ENCODE assay signal across 1 cellular context in the genomic region with DNA sequence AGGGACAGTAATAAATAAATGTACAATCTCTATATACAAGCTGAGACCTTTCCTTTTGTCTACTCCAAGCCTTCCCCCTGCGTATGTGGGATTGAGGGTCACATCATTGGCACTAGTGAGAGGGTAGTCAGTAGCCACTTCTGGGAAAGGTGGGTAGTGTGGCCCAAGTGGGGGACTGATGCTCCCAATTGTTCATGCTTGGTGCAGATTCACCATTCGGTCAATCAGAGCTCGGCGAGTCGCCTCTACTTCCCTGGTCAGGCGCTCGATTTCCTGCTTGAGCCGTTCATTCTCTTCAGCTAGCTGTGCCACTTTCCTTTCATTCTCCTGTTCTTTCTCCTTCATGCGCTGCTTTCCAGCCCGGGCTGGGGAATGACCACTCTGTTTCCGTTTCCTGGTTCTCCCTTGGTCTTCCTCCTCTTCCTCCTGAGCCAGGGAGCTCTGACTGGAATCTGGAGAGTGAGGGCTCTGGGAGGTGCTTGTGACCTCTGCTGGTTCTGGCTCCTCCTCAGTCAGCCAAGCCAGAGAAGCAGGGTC.
A peak's percentile ranks its signal among the peaks of the same experiment; 100 is the strongest.
TF ChIP-seq lines count a peak whose summit lies in the region.

No MANE protein-coding gene starts in this region.

TF ChIP-seq in HepG2, 621 proteins besides CTCF, POLR2A, EP300 and RAD21:
- no peak for TF ChIP-seq SP4 (CRISPR knock-in tag; IDR thresholded peaks at IDR 0.05)
- no peak for TF ChIP-seq ZNF629 (CRISPR knock-in tag; conservative IDR thresholded peaks at IDR 0.05)
- TF ChIP-seq ZBTB7A (CRISPR knock-in tag; IDR thresholded peaks at IDR 0.05) = no peak
- TF ChIP-seq, protein P1, sequence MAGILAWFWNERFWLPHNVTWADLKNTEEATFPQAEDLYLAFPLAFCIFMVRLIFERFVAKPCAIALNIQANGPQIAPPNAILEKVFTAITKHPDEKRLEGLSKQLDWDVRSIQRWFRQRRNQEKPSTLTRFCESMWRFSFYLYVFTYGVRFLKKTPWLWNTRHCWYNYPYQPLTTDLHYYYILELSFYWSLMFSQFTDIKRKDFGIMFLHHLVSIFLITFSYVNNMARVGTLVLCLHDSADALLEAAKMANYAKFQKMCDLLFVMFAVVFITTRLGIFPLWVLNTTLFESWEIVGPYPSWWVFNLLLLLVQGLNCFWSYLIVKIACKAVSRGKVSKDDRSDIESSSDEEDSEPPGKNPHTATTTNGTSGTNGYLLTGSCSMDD (CRISPR knock-in tag; IDR thresholded peaks at IDR 0.05) = no peak
- TF ChIP-seq, protein P2, sequence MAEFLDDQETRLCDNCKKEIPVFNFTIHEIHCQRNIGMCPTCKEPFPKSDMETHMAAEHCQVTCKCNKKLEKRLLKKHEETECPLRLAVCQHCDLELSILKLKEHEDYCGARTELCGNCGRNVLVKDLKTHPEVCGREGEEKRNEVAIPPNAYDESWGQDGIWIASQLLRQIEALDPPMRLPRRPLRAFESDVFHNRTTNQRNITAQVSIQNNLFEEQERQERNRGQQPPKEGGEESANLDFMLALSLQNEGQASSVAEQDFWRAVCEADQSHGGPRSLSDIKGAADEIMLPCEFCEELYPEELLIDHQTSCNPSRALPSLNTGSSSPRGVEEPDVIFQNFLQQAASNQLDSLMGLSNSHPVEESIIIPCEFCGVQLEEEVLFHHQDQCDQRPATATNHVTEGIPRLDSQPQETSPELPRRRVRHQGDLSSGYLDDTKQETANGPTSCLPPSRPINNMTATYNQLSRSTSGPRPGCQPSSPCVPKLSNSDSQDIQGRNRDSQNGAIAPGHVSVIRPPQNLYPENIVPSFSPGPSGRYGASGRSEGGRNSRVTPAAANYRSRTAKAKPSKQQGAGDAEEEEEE (CRISPR knock-in tag; IDR thresholded peaks at IDR 0.05; ENCODE audit: borderline replicate concordance) = no peak
- TF ChIP-seq ZFP36L1 (CRISPR knock-in tag; IDR thresholded peaks at IDR 0.05) = no peak
- TF ChIP-seq ELF3 (CRISPR knock-in tag; IDR thresholded peaks at IDR 0.05) = no peak
- no peak for TF ChIP-seq HOXA9 (CRISPR knock-in tag; IDR thresholded peaks at IDR 0.05; ENCODE audit: borderline replicate concordance)
- no peak for TF ChIP-seq TAF15 (IDR thresholded peaks at IDR 0.05; ENCODE audit: low read depth, low read length, poor library complexity, severe bottlenecking)
- TF ChIP-seq ATF7-NPFF (CRISPR knock-in tag; IDR thresholded peaks at IDR 0.05; ENCODE audit: low read depth) = no peak
- TF ChIP-seq, protein P3, sequence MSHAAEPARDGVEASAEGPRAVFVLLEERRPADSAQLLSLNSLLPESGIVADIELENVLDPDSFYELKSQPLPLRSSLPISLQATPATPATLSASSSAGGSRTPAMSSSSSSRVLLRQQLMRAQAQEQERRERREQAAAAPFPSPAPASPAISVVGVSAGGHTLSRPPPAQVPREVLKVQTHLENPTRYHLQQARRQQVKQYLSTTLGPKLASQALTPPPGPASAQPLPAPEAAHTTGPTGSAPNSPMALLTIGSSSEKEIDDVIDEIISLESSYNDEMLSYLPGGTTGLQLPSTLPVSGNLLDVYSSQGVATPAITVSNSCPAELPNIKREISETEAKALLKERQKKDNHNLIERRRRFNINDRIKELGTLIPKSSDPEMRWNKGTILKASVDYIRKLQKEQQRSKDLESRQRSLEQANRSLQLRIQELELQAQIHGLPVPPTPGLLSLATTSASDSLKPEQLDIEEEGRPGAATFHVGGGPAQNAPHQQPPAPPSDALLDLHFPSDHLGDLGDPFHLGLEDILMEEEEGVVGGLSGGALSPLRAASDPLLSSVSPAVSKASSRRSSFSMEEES (CRISPR knock-in tag; IDR thresholded peaks at IDR 0.05) = no peak
- TF ChIP-seq KAT2B (IDR thresholded peaks at IDR 0.05; ENCODE audit: borderline replicate concordance, low read depth, low read length) = no peak
- TF ChIP-seq SSRP1 (CRISPR knock-in tag; IDR thresholded peaks at IDR 0.05) = peak; percentile 20; the same call in 1 of the 2 replicates
- no peak for TF ChIP-seq CENPT (CRISPR knock-in tag; IDR thresholded peaks at IDR 0.05; ENCODE audit: low read depth)
- no peak for TF ChIP-seq ARNT2 (CRISPR knock-in tag; IDR thresholded peaks at IDR 0.05; ENCODE audit: low read depth)
- no peak for TF ChIP-seq FOXJ3 (CRISPR knock-in tag; IDR thresholded peaks at IDR 0.05; ENCODE audit: borderline replicate concordance)
- TF ChIP-seq BORCS8-MEF2B (CRISPR knock-in tag; IDR thresholded peaks at IDR 0.05) = 0 out of 2 replicates have a peak, but pooled peaks have one; percentile 19
- TF ChIP-seq RNF2 (conservative IDR thresholded peaks at IDR 0.05; ENCODE audit: low read depth) = no peak
- TF ChIP-seq CBFB (CRISPR knock-in tag; IDR thresholded peaks at IDR 0.05) = no peak
- 0 out of 2 replicates have a peak, but pooled peaks have one; percentile 20 for TF ChIP-seq ARID2 (CRISPR knock-in tag; IDR thresholded peaks at IDR 0.05; ENCODE audit: borderline replicate concordance)
- TF ChIP-seq ZNF724P (CRISPR knock-in tag; IDR thresholded peaks at IDR 0.05; ENCODE audit: borderline replicate concordance) = no peak
- TF ChIP-seq ZNF577 (CRISPR knock-in tag; IDR thresholded peaks at IDR 0.05; ENCODE audit: borderline replicate concordance, low read depth) = no peak
- TF ChIP-seq, protein P4, sequence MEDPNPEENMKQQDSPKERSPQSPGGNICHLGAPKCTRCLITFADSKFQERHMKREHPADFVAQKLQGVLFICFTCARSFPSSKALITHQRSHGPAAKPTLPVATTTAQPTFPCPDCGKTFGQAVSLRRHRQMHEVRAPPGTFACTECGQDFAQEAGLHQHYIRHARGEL (CRISPR knock-in tag; IDR thresholded peaks at IDR 0.05) = no peak
- TF ChIP-seq ZNF850 (CRISPR knock-in tag; conservative IDR thresholded peaks at IDR 0.05) = no peak
- no peak for TF ChIP-seq CHCHD3 (CRISPR knock-in tag; IDR thresholded peaks at IDR 0.05)
- TF ChIP-seq NR2F2 (IDR thresholded peaks at IDR 0.05; ENCODE audit: borderline replicate concordance, low read depth) = no peak
- TF ChIP-seq EZH2 (conservative IDR thresholded peaks at IDR 0.05; ENCODE audit: low read depth, low read length) = no peak
- TF ChIP-seq SP1 (IDR thresholded peaks at IDR 0.05) = no peak
- TF ChIP-seq SP1 (CRISPR knock-in tag; IDR thresholded peaks at IDR 0.05) = no peak
- TF ChIP-seq HOXA5 (CRISPR knock-in tag; IDR thresholded peaks at IDR 0.05) = no peak
- TF ChIP-seq FIP1L1 (IDR thresholded peaks at IDR 0.05; ENCODE audit: borderline replicate concordance, insufficient read depth, low read depth, low read length) = no peak
- TF ChIP-seq ZNF460 (CRISPR knock-in tag; IDR thresholded peaks at IDR 0.05; ENCODE audit: borderline replicate concordance) = no peak
- peak; percentile 55 for TF ChIP-seq RBM22 (optimal IDR thresholded peaks at IDR 0.05; ENCODE audit: low read length)
- TF ChIP-seq ZIK1 (CRISPR knock-in tag; IDR thresholded peaks at IDR 0.05; ENCODE audit: borderline replicate concordance, low read depth) = no peak
